ENCODE assay signal across 17 cellular contexts in genomic region chrX:30521440-30522182, GRCh38. TPM values are rescaled to one million over a fixed set of nuclear protein-coding genes. Genes with fewer than 3 reads are reported as not detected.
A peak's percentile ranks its signal among the peaks of the same experiment; 100 is the strongest.
DNase-seq lines count a peak whose midpoint lies in the region; ATAC-seq, FAIRE-seq and TF ChIP-seq lines count a peak whose summit lies in the region.
"Had no signal": no experiment of that assay in that cellular context is flagged by ENCODE, and none has a peak within 500 bp of the region (broad histone marks: within the 10 kb centered on the region; RNA-seq: fewer than 3 reads in every experiment).

No MANE protein-coding gene starts in this region.

- H3K4me3 Mint-ChIP-seq in astrocyte (ENCODE audit: unreplicated experiment) (no peak overlapping the region), GM23338 (no peak overlapping the region)

- H3K27me3 Mint-ChIP-seq in astrocyte (ENCODE audit: low read depth, unreplicated experiment) (no peaks in the 10 kb centered on the region), GM23338 (ENCODE audit: insufficient read depth, low read depth, poor library complexity) (peaks cover 1% of the 10 kb centered on the region)

- no peaks in the 10 kb centered on the region for H3K9me3 ChIP-seq in A673 (ENCODE audit: low read depth, low read length, poor library complexity, severe bottlenecking)
- no peaks in the 10 kb centered on the region for H3K9me3 ChIP-seq in astrocyte (ENCODE audit: insufficient read depth, low read depth, low read length)
- no peaks in the 10 kb centered on the region for H3K9me3 ChIP-seq in tibial nerve
- H3K9me3 ChIP-seq: prostate gland, upper lobe of right lung had no signal

- H3F3A ChIP-seq in GM23338 (replicated peaks; ENCODE audit: low read depth) = no peaks in the 10 kb centered on the region

- H3K4me1 Mint-ChIP-seq in astrocyte (ENCODE audit: low read depth, unreplicated experiment) = peaks cover 18% of the 10 kb centered on the region
- no peaks in the 10 kb centered on the region for H3K4me1 Mint-ChIP-seq in GM23338

- peak overlapping the region; percentile 88 for H3K27ac Mint-ChIP-seq in astrocyte (ENCODE audit: unreplicated experiment)
- no peak overlapping the region for H3K27ac Mint-ChIP-seq in GM23338

- H3K4me3 ChIP-seq in A673 (ENCODE audit: low read depth, low read length, poor library complexity, severe bottlenecking) (no peak overlapping the region), astrocyte (ENCODE audit: insufficient read depth, low read depth, low read length) (no peak overlapping the region), tibial nerve (no peak overlapping the region), GM23338 (no peak overlapping the region)
- H3K4me3 ChIP-seq: prostate gland, upper lobe of right lung had no signal

- H3K4me2 ChIP-seq in astrocyte (ENCODE audit: low read length) (peak overlapping the region; percentile 46), GM23338 (no peak overlapping the region)
- H3K4me2 ChIP-seq: KMS-11 had no signal

- no peak overlapping the region for H3K27ac ChIP-seq in A673 (ENCODE audit: low read depth, low read length, poor library complexity, severe bottlenecking)
- peak overlapping the region; percentile 79 for H3K27ac ChIP-seq in astrocyte (ENCODE audit: low read depth, low read length)
- H3K27ac ChIP-seq in tibial nerve = no peak overlapping the region
- H3K27ac ChIP-seq in GM23338 (ENCODE audit: low read depth) = no peak overlapping the region
- H3K27ac ChIP-seq: KMS-11, prostate gland, upper lobe of right lung had no signal

- no TSS peak for BruUV-seq in A673 (replicated peaks; lab: Mats Ljungman, UMichigan)

- no peak for ATAC-seq in GM23338
- ATAC-seq: upper lobe of right lung had no signal

- DNase-seq in A673 (ENCODE audit: low spot score) = peak; percentile 86
- DNase-seq in HCEC 1CT = peak; percentile 3
- peak; percentile 24 for DNase-seq in astrocyte (ENCODE audit: low read depth)
- DNase-seq in hepatic stellate cell (ENCODE audit: low spot score) = peak; percentile 7
- DNase-seq in GM12891 (ENCODE audit: insufficient read length, low spot score) = no peak
- DNase-seq in tibial nerve (ENCODE audit: low spot score in 2 of 2) = no peak
- DNase-seq in GM23338 (ENCODE audit: low spot score) = no peak
- no peak for DNase-seq in NOMO-1 treated with DMSO at 0.1 percent for 48 hours (lab: John Stamatoyannopoulos, UW; ENCODE audit: unreplicated experiment)
- DNase-seq: NCI-H1694; NCI-H524; SHP77 treated with DMSO at 0.1 percent for 48 hours; stimulated activated CD4-positive, alpha-beta T cell treated with anti-CD3 and anti-CD28 coated beads, Interleukin-1b, Interleukin-23, amount 100 ng/mL, for 48 hours; upper lobe of right lung had no signal

- H3K9ac ChIP-seq in astrocyte (ENCODE audit: low read length) = peak overlapping the region; percentile 59
- H3K9ac ChIP-seq: KMS-11 had no signal

- TF ChIP-seq EP300 in tibial nerve (IDR thresholded peaks at IDR 0.05) = no peak

- H4K20me1 ChIP-seq in astrocyte (ENCODE audit: insufficient read depth, low read length) (no peaks in the 10 kb centered on the region), GM23338 (replicated peaks; ENCODE audit: insufficient read depth) (no peaks in the 10 kb centered on the region)

- no peaks in the 10 kb centered on the region for H3K36me3 ChIP-seq in A673 (ENCODE audit: insufficient read depth, low read length, poor library complexity, severe bottlenecking)
- H3K36me3 ChIP-seq in astrocyte (ENCODE audit: insufficient read depth, low read length) = no peaks in the 10 kb centered on the region
- no peaks in the 10 kb centered on the region for H3K36me3 ChIP-seq in tibial nerve
- no peaks in the 10 kb centered on the region for H3K36me3 ChIP-seq in GM23338 (ENCODE audit: insufficient read depth)
- H3K36me3 ChIP-seq: prostate gland, upper lobe of right lung had no signal

- TF ChIP-seq POLR2A in GM12891 (IDR thresholded peaks at IDR 0.05; ENCODE audit: low read depth, low read length) (no peak), tibial nerve (IDR thresholded peaks at IDR 0.05) (no peak)

- FAIRE-seq in astrocyte (lab: Jason Lieb, UNC) (peak; percentile 100), GM12891 (lab: Jason Lieb, UNC) (no peak)
- FAIRE-seq: TTC549 had no signal

- H3K27me3 ChIP-seq in A673 (replicated peaks; ENCODE audit: insufficient read depth, low read depth, low read length, poor library complexity) (no peaks in the 10 kb centered on the region), astrocyte (ENCODE audit: insufficient read depth, low read length) (no peaks in the 10 kb centered on the region), tibial nerve (no peaks in the 10 kb centered on the region), GM23338 (ENCODE audit: insufficient read depth) (no peaks in the 10 kb centered on the region)
- H3K27me3 ChIP-seq: upper lobe of right lung had no signal

- H3K79me2 ChIP-seq in astrocyte (ENCODE audit: insufficient read depth, low read length) (no peaks in the 10 kb centered on the region), GM23338 (replicated peaks; ENCODE audit: insufficient read depth) (no peaks in the 10 kb centered on the region)

- H3K9me2 ChIP-seq in GM23338 (ENCODE audit: insufficient read depth) = no peaks in the 10 kb centered on the region

- no peaks in the 10 kb centered on the region for H3K36me3 Mint-ChIP-seq in astrocyte (ENCODE audit: low read depth, unreplicated experiment)
- H3K36me3 Mint-ChIP-seq in GM23338 (ENCODE audit: low read depth) = no peaks in the 10 kb centered on the region

- no peak for TF ChIP-seq CTCF in A673 (conservative IDR thresholded peaks at IDR 0.05; ENCODE audit: low read depth, low read length)
- no peak for TF ChIP-seq CTCF in astrocyte (IDR thresholded peaks at IDR 0.05; ENCODE audit: insufficient read depth, low read depth, low read length)
- no peak for TF ChIP-seq CTCF in tibial nerve (IDR thresholded peaks at IDR 0.05)
- no peak for TF ChIP-seq CTCF in GM23338 (conservative IDR thresholded peaks at IDR 0.05; ENCODE audit: low read depth in 2 of 2)

- H3K4me1 ChIP-seq in A673 (ENCODE audit: insufficient read depth, low read length, poor library complexity, severe bottlenecking) (peaks cover 9% of the 10 kb centered on the region), astrocyte (ENCODE audit: insufficient read depth, low read length) (no peaks in the 10 kb centered on the region), tibial nerve (no peaks in the 10 kb centered on the region), GM23338 (ENCODE audit: insufficient read depth) (no peaks in the 10 kb centered on the region)
- H3K4me1 ChIP-seq: prostate gland, upper lobe of right lung had no signal

- POLR2A ChIA-PET in A673 (lab: Charles Lee; ENCODE audit: low non-redundant PET) = no interaction called here

- no peaks in the 10 kb centered on the region for H3K9me3 Mint-ChIP-seq in astrocyte (ENCODE audit: unreplicated experiment)
- H3K9me3 Mint-ChIP-seq in GM23338 = no peaks in the 10 kb centered on the region

- no peak overlapping the region for H2AFZ ChIP-seq in astrocyte (ENCODE audit: low read depth, low read length)
- H2AFZ ChIP-seq in GM23338 = no peak overlapping the region

- 65% methylated on average over 4 of the region's 4 CpGs for WGBS in tibial nerve, 2 donors

- intact Hi-C loops in A673 (cut with micrococcal nuclease; ENCODE audit: unreplicated experiment) = no loop called here

- CTCF ChIA-PET in A673 (lab: Charles Lee) = no interaction called here

TF ChIP-seq in GM12891, 5 proteins besides CTCF, POLR2A, EP300 and RAD21:
- TF ChIP-seq SPI1 (IDR thresholded peaks at IDR 0.05; ENCODE audit: low read depth, low read length) = no peak
- no peak for TF ChIP-seq TAF1 (IDR thresholded peaks at IDR 0.05; ENCODE audit: low read depth, low read length)
- TF ChIP-seq POU2F2 (IDR thresholded peaks at IDR 0.05; ENCODE audit: low read depth, low read length) = no peak
- TF ChIP-seq PAX5 (IDR thresholded peaks at IDR 0.05; ENCODE audit: insufficient read depth, low read length, severe bottlenecking) = no peak
- no peak for TF ChIP-seq POLR2AphosphoS5 (IDR thresholded peaks at IDR 0.05; ENCODE audit: low read depth, low read length)

TF ChIP-seq in GM23338, 12 proteins besides CTCF, POLR2A, EP300 and RAD21:
- TF ChIP-seq POLR2AphosphoS5 (IDR thresholded peaks at IDR 0.05; ENCODE audit: low read depth) = no peak
- no peak for TF ChIP-seq EZH2phosphoT487 (IDR thresholded peaks at IDR 0.05; ENCODE audit: unreplicated experiment)
- TF ChIP-seq ZNF114 (CRISPR knock-in tag; IDR thresholded peaks at IDR 0.05) = no peak
TF ChIP-seq in GM23338: peak in this region for 0.

RNA-seq across cellular contexts. Expression of gene TASL, which starts 56.0 kb away (rescaled TPM):
- total RNA-seq in A673 (2021) (not detected in 2 replicates), astrocyte (not detected in 2 replicates), tibial nerve (1 to 10 TPM in 1 of 4 donors, under 1 TPM in 1, not detected in 2; 0.39 to 2.8 TPM)
- 8.9 TPM for polyA plus RNA-seq in GM12891 (2012; ENCODE audit: low read depth, missing spikeins)
- total RNA-seq in GM23338 (2014; rRNA removed; shearing (Covaris generic)) = not detected in 2 replicates
- polyA plus RNA-seq in GM23338 (2016; fragmentation: Nextera tagmentation; extraction: Ambion mirVana) = not detected in 2 replicates
- polyA plus RNA-seq: AG04450 had no signal

Comparison
In these comparisons a context has a peak if more than half of its experiments do, and no peak if none do; other contexts are left out.
1. DNase-seq: peak in A673 (single experiment), HCEC 1CT (single experiment), astrocyte (single experiment) and hepatic stellate cell (single experiment); none in GM12891 (single experiment), tibial nerve (0 of 2), GM23338 (single experiment) and NOMO-1 treated with DMSO at 0.1 percent for 48 hours (single experiment).